1 cellular context compared by ENCODE assay signal in the genomic region with DNA sequence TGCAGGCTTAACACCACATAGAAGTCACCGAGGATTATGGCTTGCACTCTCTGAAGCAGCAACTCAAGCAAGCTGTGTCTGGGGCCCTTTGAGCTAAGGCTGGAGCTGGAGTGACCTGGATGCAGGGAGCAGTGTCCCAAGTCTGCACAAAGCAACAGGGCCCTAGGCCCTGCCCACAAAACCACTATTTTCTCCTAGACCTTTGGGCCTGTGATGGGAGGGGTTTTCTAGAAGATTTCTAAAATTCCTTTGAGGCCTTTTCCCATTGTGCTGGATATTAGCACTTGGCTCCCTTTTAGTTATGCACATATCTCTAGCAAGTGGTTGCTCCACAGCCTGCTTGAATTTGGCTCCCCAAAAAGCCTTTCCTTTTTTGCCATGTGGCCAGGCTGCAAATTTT.
TF ChIP-seq lines count a peak whose summit lies in the region.

No MANE protein-coding gene starts in this region.

TF ChIP-seq in H1, 55 proteins besides CTCF, POLR2A, EP300 and RAD21:
- TF ChIP-seq JUND (IDR thresholded peaks at IDR 0.05; ENCODE audit: low read length) (no peak), YY1 (IDR thresholded peaks at IDR 0.05; ENCODE audit: low read depth, low read length) (no peak), HDAC6 (IDR thresholded peaks at IDR 0.05; ENCODE audit: low read depth, low read length) (no peak), GABPA (IDR thresholded peaks at IDR 0.05; ENCODE audit: borderline replicate concordance, insufficient read depth, low read length) (no peak), CHD1 (IDR thresholded peaks at IDR 0.05; ENCODE audit: low read depth, low read length) (no peak), GTF2F1 (IDR thresholded peaks at IDR 0.05; ENCODE audit: borderline replicate concordance, low read depth, low read length) (no peak), SP2 (IDR thresholded peaks at IDR 0.05; ENCODE audit: low read length) (no peak), KDM5A (IDR thresholded peaks at IDR 0.05; ENCODE audit: low read length) (no peak), JUN (IDR thresholded peaks at IDR 0.05; ENCODE audit: low read depth, low read length) (no peak), SIX5 (IDR thresholded peaks at IDR 0.05; ENCODE audit: low read depth, low read length) (no peak), BACH1 (IDR thresholded peaks at IDR 0.05; ENCODE audit: low read length) (no peak), BRCA1 (IDR thresholded peaks at IDR 0.05; ENCODE audit: low read depth, low read length) (no peak), CEBPB (IDR thresholded peaks at IDR 0.05; ENCODE audit: low read depth, low read length) (no peak), RNF2 (IDR thresholded peaks at IDR 0.05; ENCODE audit: borderline replicate concordance, low read depth, low read length, missing control alignments, poor library complexity, severe bottlenecking) (no peak), RFX5 (IDR thresholded peaks at IDR 0.05; ENCODE audit: borderline replicate concordance, low read depth, low read length) (no peak), TAF1 (IDR thresholded peaks at IDR 0.05; ENCODE audit: low read depth, low read length) (no peak)
